ENCODE assay signal across 1 cellular context in genomic region chr13:37216340-37216739, GRCh38.
TF ChIP-seq lines count a peak whose summit lies in the region.

No MANE protein-coding gene starts in this region.

TF ChIP-seq in SK-N-SH, 30 proteins besides CTCF, POLR2A, EP300 and RAD21 (continued from another document):
- TF ChIP-seq REST (IDR thresholded peaks at IDR 0.05; ENCODE audit: low read depth, low read length) (no peak), RFX5 (IDR thresholded peaks at IDR 0.05; ENCODE audit: low read length) (no peak), RXRA (IDR thresholded peaks at IDR 0.05; ENCODE audit: borderline replicate concordance, low read depth) (no peak)
TF ChIP-seq in SK-N-SH: peak in this region for 0.
